In the genomic region with DNA sequence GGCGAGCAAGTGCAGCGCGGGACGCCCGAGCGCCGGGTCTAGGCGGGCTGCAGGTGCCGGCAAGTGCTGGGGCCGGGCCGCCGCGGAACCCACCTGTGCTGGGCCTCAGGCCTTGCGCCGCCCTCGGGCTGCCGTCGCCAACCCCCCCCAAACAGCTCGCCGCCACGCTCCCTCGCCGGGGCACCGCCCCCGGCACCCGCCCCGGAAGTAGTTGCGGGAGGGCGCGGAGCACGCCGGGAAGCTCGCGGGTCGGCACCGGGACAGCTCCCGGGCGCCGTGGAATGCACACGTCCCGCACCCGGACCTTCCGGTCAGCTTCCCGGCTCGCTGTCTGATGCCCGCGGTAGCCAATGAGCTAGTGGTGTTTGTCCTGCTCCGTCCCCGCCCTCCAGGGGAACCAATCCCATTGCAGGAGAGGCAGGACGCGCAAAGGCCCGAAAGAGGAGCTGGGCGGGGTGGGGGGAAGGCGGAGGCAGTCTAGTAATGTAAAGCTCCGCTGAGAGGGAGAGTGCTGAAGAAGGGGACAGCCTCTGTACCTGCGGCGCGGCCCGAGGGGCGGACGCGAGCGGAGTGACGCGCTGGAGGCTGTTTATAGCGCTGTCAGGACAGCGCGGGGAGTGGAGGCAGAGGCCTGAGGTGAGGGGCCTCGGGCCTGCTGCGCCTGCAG, we compare ENCODE assay signal across 1 cellular context.
TF ChIP-seq lines count a peak whose summit lies in the region.

A gene with protein sequence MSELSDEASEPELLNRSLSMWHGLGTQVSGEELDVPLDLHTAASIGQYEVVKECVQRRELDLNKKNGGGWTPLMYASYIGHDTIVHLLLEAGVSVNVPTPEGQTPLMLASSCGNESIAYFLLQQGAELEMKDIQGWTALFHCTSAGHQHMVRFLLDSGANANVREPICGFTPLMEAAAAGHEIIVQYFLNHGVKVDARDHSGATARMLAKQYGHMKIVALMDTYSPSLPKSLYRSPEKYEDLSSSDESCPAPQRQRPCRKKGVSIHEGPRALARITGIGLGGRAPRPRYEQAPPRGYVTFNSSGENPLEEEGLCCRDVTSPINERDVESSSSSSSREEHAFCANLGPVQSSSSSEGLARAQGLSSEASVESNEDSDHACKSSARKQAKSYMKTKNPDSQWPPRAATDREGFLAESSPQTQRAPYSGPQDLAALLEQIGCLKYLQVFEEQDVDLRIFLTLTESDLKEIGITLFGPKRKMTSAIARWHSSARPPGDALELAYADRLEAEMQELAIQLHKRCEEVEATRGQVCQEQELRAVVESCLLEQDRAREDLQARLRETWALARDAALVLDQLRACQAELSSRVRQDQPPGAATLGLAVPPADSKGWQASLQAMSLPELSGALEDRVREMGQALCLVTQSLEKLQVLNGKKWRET (minus strand): TSS at position 209 of the 667 bp plus-strand sequence. CDS start 4,122 bp downstream, outside the sequence.
TSS of gene DNAAF8 (plus strand) at position 475 of the 667 bp plus-strand sequence. CDS start 1,978 bp downstream, outside the sequence.

TF ChIP-seq in HepG2, 621 proteins besides CTCF, POLR2A, EP300 and RAD21 (continued from another document and continues in another):
- TF ChIP-seq, protein P1, sequence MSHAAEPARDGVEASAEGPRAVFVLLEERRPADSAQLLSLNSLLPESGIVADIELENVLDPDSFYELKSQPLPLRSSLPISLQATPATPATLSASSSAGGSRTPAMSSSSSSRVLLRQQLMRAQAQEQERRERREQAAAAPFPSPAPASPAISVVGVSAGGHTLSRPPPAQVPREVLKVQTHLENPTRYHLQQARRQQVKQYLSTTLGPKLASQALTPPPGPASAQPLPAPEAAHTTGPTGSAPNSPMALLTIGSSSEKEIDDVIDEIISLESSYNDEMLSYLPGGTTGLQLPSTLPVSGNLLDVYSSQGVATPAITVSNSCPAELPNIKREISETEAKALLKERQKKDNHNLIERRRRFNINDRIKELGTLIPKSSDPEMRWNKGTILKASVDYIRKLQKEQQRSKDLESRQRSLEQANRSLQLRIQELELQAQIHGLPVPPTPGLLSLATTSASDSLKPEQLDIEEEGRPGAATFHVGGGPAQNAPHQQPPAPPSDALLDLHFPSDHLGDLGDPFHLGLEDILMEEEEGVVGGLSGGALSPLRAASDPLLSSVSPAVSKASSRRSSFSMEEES (CRISPR knock-in tag; IDR thresholded peaks at IDR 0.05), result 0 out of 2 replicates have a peak, but pooled peaks have one; percentile 39
- TF ChIP-seq ASH2L (IDR thresholded peaks at IDR 0.05; ENCODE audit: insufficient read length, low read depth, low read length), result peak; percentile 77
- no peak for TF ChIP-seq MEIS1 (CRISPR knock-in tag; IDR thresholded peaks at IDR 0.05; ENCODE audit: borderline replicate concordance)
- no peak for TF ChIP-seq ATF7 (IDR thresholded peaks at IDR 0.05)
- no peak for TF ChIP-seq ATF7 (CRISPR knock-in tag; IDR thresholded peaks at IDR 0.05)
- peak; percentile 94 for TF ChIP-seq SP4 (CRISPR knock-in tag; IDR thresholded peaks at IDR 0.05)
- TF ChIP-seq HIVEP1 (CRISPR knock-in tag; IDR thresholded peaks at IDR 0.05), result peak; percentile 66
- no peak for TF ChIP-seq ZNF30 (CRISPR knock-in tag; IDR thresholded peaks at IDR 0.05)
- peak; percentile 71 for TF ChIP-seq CREB1 (IDR thresholded peaks at IDR 0.05)
- TF ChIP-seq CREB1 (CRISPR knock-in tag; IDR thresholded peaks at IDR 0.05), result peak; percentile 69
- TF ChIP-seq NONO (IDR thresholded peaks at IDR 0.05), result no peak
- TF ChIP-seq NONO (CRISPR knock-in tag; conservative IDR thresholded peaks at IDR 0.05), result peak; percentile 87
- TF ChIP-seq, protein P2, sequence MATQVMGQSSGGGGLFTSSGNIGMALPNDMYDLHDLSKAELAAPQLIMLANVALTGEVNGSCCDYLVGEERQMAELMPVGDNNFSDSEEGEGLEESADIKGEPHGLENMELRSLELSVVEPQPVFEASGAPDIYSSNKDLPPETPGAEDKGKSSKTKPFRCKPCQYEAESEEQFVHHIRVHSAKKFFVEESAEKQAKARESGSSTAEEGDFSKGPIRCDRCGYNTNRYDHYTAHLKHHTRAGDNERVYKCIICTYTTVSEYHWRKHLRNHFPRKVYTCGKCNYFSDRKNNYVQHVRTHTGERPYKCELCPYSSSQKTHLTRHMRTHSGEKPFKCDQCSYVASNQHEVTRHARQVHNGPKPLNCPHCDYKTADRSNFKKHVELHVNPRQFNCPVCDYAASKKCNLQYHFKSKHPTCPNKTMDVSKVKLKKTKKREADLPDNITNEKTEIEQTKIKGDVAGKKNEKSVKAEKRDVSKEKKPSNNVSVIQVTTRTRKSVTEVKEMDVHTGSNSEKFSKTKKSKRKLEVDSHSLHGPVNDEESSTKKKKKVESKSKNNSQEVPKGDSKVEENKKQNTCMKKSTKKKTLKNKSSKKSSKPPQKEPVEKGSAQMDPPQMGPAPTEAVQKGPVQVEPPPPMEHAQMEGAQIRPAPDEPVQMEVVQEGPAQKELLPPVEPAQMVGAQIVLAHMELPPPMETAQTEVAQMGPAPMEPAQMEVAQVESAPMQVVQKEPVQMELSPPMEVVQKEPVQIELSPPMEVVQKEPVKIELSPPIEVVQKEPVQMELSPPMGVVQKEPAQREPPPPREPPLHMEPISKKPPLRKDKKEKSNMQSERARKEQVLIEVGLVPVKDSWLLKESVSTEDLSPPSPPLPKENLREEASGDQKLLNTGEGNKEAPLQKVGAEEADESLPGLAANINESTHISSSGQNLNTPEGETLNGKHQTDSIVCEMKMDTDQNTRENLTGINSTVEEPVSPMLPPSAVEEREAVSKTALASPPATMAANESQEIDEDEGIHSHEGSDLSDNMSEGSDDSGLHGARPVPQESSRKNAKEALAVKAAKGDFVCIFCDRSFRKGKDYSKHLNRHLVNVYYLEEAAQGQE (IDR thresholded peaks at IDR 0.05; ENCODE audit: borderline replicate concordance in 1 of 2, low read depth in 1 of 2, low read length in 2 of 2), result peak; percentile 6 to 64; a peak in 2 of 4 replicates
- TF ChIP-seq ZNF746 (CRISPR knock-in tag; IDR thresholded peaks at IDR 0.05), result 0 out of 2 replicates have a peak, but pooled peaks have one; percentile 17
- TF ChIP-seq NR0B2 (CRISPR knock-in tag; IDR thresholded peaks at IDR 0.05), result peak; percentile 96
- TF ChIP-seq ZFP90 (CRISPR knock-in tag; IDR thresholded peaks at IDR 0.05; ENCODE audit: borderline replicate concordance), result peak; percentile 82; the same call in 1 of the 2 replicates
- TF ChIP-seq, protein P3, sequence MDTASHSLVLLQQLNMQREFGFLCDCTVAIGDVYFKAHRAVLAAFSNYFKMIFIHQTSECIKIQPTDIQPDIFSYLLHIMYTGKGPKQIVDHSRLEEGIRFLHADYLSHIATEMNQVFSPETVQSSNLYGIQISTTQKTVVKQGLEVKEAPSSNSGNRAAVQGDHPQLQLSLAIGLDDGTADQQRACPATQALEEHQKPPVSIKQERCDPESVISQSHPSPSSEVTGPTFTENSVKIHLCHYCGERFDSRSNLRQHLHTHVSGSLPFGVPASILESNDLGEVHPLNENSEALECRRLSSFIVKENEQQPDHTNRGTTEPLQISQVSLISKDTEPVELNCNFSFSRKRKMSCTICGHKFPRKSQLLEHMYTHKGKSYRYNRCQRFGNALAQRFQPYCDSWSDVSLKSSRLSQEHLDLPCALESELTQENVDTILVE (CRISPR knock-in tag; IDR thresholded peaks at IDR 0.05), result peak; percentile 100
- no peak for TF ChIP-seq ZKSCAN1 (IDR thresholded peaks at IDR 0.05; ENCODE audit: low read length)
- no peak for TF ChIP-seq DPF2 (CRISPR knock-in tag; IDR thresholded peaks at IDR 0.05; ENCODE audit: borderline replicate concordance, low read depth)
- TF ChIP-seq, protein P4, sequence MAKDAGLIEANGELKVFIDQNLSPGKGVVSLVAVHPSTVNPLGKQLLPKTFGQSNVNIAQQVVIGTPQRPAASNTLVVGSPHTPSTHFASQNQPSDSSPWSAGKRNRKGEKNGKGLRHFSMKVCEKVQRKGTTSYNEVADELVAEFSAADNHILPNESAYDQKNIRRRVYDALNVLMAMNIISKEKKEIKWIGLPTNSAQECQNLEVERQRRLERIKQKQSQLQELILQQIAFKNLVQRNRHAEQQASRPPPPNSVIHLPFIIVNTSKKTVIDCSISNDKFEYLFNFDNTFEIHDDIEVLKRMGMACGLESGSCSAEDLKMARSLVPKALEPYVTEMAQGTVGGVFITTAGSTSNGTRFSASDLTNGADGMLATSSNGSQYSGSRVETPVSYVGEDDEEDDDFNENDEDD (CRISPR knock-in tag; IDR thresholded peaks at IDR 0.05; ENCODE audit: borderline replicate concordance), result peak; percentile 76; the same call in 1 of the 2 replicates
- peak; percentile 54; the same call in 1 of the 2 replicates for TF ChIP-seq HBP1 (CRISPR knock-in tag; IDR thresholded peaks at IDR 0.05; ENCODE audit: low read depth)
- no peak for TF ChIP-seq RARG (CRISPR knock-in tag; IDR thresholded peaks at IDR 0.05; ENCODE audit: low read depth)
- TF ChIP-seq ZNF879 (CRISPR knock-in tag; IDR thresholded peaks at IDR 0.05), result no peak
- TF ChIP-seq RFX5 (IDR thresholded peaks at IDR 0.05; ENCODE audit: low read depth, low read length), result peak; percentile 30; the same call in 1 of the 2 replicates
- TF ChIP-seq ZNF549 (CRISPR knock-in tag; IDR thresholded peaks at IDR 0.05), result no peak
- peak; percentile 42; the same call in 1 of the 2 replicates for TF ChIP-seq SUZ12 (IDR thresholded peaks at IDR 0.05; ENCODE audit: low read depth, low read length)
- peak; percentile 83; the same call in 1 of the 2 replicates for TF ChIP-seq ZFP91 (CRISPR knock-in tag; IDR thresholded peaks at IDR 0.05; ENCODE audit: borderline replicate concordance)
- peak; percentile 85; the same call in 1 of the 2 replicates for TF ChIP-seq ZNF784 (CRISPR knock-in tag; IDR thresholded peaks at IDR 0.05; ENCODE audit: borderline replicate concordance)
- peak; percentile 94 for TF ChIP-seq KAT8 (CRISPR knock-in tag; IDR thresholded peaks at IDR 0.05)
- 0 out of 2 replicates have a peak, but pooled peaks have one; percentile 20 for TF ChIP-seq RERE (CRISPR knock-in tag; IDR thresholded peaks at IDR 0.05; ENCODE audit: low read depth)
- peak; percentile 75; the same call in 1 of the 2 replicates for TF ChIP-seq MEIS2 (CRISPR knock-in tag; IDR thresholded peaks at IDR 0.05)
